In the genomic region with DNA sequence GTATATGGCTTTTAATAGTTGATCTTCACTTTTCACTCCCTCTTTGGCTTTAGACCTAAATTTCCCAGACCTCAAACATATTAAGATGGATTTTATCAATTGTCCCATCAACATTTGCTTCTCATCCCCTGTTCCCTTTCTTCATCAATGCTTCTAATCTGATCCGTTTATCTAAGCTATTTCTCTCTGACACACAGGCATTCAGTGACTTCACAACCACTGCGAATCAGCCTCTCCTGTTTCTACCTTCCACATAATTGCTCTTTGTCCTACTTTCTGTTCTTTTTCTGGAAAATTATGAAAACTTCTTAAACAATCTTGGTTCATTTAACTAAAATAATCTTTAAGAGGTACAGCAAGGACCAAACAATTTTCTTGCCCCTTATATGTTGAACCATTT, we compare ENCODE assay signal across 1 cellular context.
TF ChIP-seq lines count a peak whose summit lies in the region.

No MANE protein-coding gene starts in this region.

TF ChIP-seq in H1, 55 proteins besides CTCF, POLR2A, EP300 and RAD21:
- TF ChIP-seq CREB1 (IDR thresholded peaks at IDR 0.05) (no peak), SIX5 (IDR thresholded peaks at IDR 0.05; ENCODE audit: low read depth, low read length) (no peak), KDM5A (IDR thresholded peaks at IDR 0.05; ENCODE audit: low read length) (no peak), CEBPB (IDR thresholded peaks at IDR 0.05; ENCODE audit: low read depth, low read length) (no peak), EZH2 (IDR thresholded peaks at IDR 0.05; ENCODE audit: low read depth, low read length, severe bottlenecking) (no peak), EGR1 (IDR thresholded peaks at IDR 0.05; ENCODE audit: borderline replicate concordance, low read depth, low read length) (no peak)
TF ChIP-seq in H1: peak in this region for 0.
